8 cellular contexts compared by ENCODE assay signal in the genomic region with DNA sequence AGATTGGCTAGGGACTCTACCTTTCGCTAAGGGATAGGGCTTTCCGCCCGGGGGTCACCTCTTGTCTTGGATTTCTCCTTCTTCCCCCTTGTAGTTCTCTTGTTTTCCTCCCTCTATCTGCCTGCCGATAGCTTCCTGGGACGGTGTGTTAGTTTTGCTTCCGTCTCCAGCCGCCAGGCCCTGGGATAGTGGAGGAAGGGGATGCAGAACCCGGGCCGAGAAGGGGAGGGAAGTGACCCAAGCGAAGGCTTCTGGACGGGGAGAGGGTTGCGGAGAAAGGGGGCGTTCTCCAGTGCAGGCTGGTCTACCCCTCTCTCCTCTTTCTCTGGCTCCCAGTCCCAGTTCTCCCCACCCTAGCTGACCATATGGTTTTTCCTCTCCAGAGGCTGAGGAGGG. TPM values are rescaled to one million over a fixed set of nuclear protein-coding genes. Genes with fewer than 3 reads are reported as not detected.
DNase-seq lines count a peak whose midpoint lies in the region; ATAC-seq, FAIRE-seq and TF ChIP-seq lines count a peak whose summit lies in the region.

No MANE protein-coding gene starts in this region.

- H3K27ac Mint-ChIP-seq in type B pancreatic cell, result peak overlapping the region; percentile 98

- H3K36me3 ChIP-seq in DOHH2 (ENCODE audit: control insufficient read depth, low read length) (no peaks in the 10 kb centered on the region), MG63 (no peaks in the 10 kb centered on the region; the same call in 1 of the 2 replicates), bronchial epithelial cell (ENCODE audit: control insufficient read depth, insufficient read depth, low read length) (peaks cover 1% of the 10 kb centered on the region)

- no peaks in the 10 kb centered on the region for H4K20me1 ChIP-seq in DOHH2 (ENCODE audit: control insufficient read depth, insufficient read depth, low read depth, low read length)

- no peaks in the 10 kb centered on the region for H3K79me2 ChIP-seq in DOHH2 (ENCODE audit: control insufficient read depth, low read length)

- peak overlapping the region; percentile 87 for H3K4me2 ChIP-seq in DOHH2 (ENCODE audit: low read length)

- no peaks in the 10 kb centered on the region for H3K9me2 ChIP-seq in DOHH2 (replicated peaks; ENCODE audit: control insufficient read depth, low read length)

- peaks cover 16% of the 10 kb centered on the region for H3K4me1 Mint-ChIP-seq in type B pancreatic cell (ENCODE audit: unreplicated experiment)

- H3K9me3 Mint-ChIP-seq in type B pancreatic cell, result no peaks in the 10 kb centered on the region

- H3F3A ChIP-seq in DOHH2 (ENCODE audit: control insufficient read depth, insufficient read depth), result no peaks in the 10 kb centered on the region

- no peak for FAIRE-seq in bronchial epithelial cell (lab: Jason Lieb, UNC)

- DNase-seq in MG63 (peak; percentile 27), bronchial epithelial cell (ENCODE audit: low read depth) (no peak), lower leg skin (ENCODE audit: low spot score in 2 of 2) (peak; percentile 21 to 85), type B pancreatic cell (ENCODE audit: extremely low spot score, unreplicated experiment) (no peak)

- ATAC-seq in GM21360 (IDR thresholded peaks at IDR 0.05; ENCODE audit: unreplicated experiment) (no peak), HG02870 (IDR thresholded peaks at IDR 0.05; ENCODE audit: unreplicated experiment) (no peak), GM21528 (IDR thresholded peaks at IDR 0.05; ENCODE audit: low FRiP score, unreplicated experiment) (no peak)

- H3K27me3 ChIP-seq in DOHH2 (ENCODE audit: control insufficient read depth, low read length) (peaks cover 18% of the 10 kb centered on the region), MG63 (no peaks in the 10 kb centered on the region), bronchial epithelial cell (ENCODE audit: control insufficient read depth, insufficient read depth, low read length) (no peaks in the 10 kb centered on the region)

- H3K9me3 ChIP-seq in DOHH2 (ENCODE audit: control insufficient read depth, insufficient read depth, low read length) (no peaks in the 10 kb centered on the region), MG63 (no peaks in the 10 kb centered on the region)

- peak overlapping the region; percentile 97 for H3K4me3 Mint-ChIP-seq in type B pancreatic cell

- no peak overlapping the region for H3K27ac ChIP-seq in DOHH2 (ENCODE audit: low read depth, low read length)

- intact Hi-C loops in lower leg skin (cut with DNase I; ENCODE audit: low total_unique reads), result no loop called here

- peaks cover 9% of the 10 kb centered on the region for H3K36me3 Mint-ChIP-seq in type B pancreatic cell

- no peak for TF ChIP-seq CTCF in DOHH2 (IDR thresholded peaks at IDR 0.05; ENCODE audit: low read depth, low read length, poor library complexity, severe bottlenecking)
- TF ChIP-seq CTCF in bronchial epithelial cell (IDR thresholded peaks at IDR 0.05; ENCODE audit: insufficient read depth, low read length, severe bottlenecking), result no peak
- TF ChIP-seq CTCF in lower leg skin (IDR thresholded peaks at IDR 0.05), result no peak
- peak; percentile 24 for TF ChIP-seq CTCF in type B pancreatic cell (conservative IDR thresholded peaks at IDR 0.05)

- 19 to 25% methylated on average over 13 of the region's 13 CpGs for WGBS in lower leg skin, 2 donors

- H3K4me1 ChIP-seq in DOHH2 (ENCODE audit: control insufficient read depth, low read length), result peaks cover 21% of the 10 kb centered on the region

- H3K4me3 ChIP-seq in DOHH2 (ENCODE audit: low read length) (peak overlapping the region; percentile 76), MG63 (peak overlapping the region; percentile 77), bronchial epithelial cell (ENCODE audit: low read depth, low read length) (peak overlapping the region; percentile 80), lower leg skin (ENCODE audit: low read depth, poor library complexity, severe bottlenecking) (peak overlapping the region; percentile 66)

- no peaks in the 10 kb centered on the region for H3K27me3 Mint-ChIP-seq in type B pancreatic cell

- no peak for TF ChIP-seq POLR2A in lower leg skin (IDR thresholded peaks at IDR 0.05)

RNA-seq across cellular contexts. Expression of a gene that starts 0.9 kb away (rescaled TPM):
- 18.8 and 19.8 TPM in 2 replicates for total RNA-seq in MG63 (2014; rRNA removed; shearing (Covaris generic); ENCODE audit: low replicate concordance)
- total RNA-seq in bronchial epithelial cell, result 25.0 and 54.3 TPM in 2 replicates
- total RNA-seq in lower leg skin, result 100 to 1,000 TPM; 140 to 186 (median 161) TPM
- total RNA-seq in type B pancreatic cell (ENCODE audit: low replicate concordance), result 15.5 and 34.7 TPM in 2 replicates

RNA-seq across cellular contexts. Expression of a gene that starts 29.8 kb away (rescaled TPM):
- total RNA-seq in MG63 (2014; rRNA removed; shearing (Covaris generic); ENCODE audit: low replicate concordance), result 0.05 TPM in 1 of 2 replicates, not detected in the other
- total RNA-seq in bronchial epithelial cell (4.2 and 12.5 TPM in 2 replicates), lower leg skin (10 to 100 TPM; 33.6 to 71.0 (median 44.6) TPM), type B pancreatic cell (ENCODE audit: low replicate concordance) (29.0 and 52.8 TPM in 2 replicates)

Comparison
In these comparisons a context has a peak if more than half of its experiments do, and no peak if none do; other contexts are left out.
1. DNase-seq: peak in MG63 (single experiment) and lower leg skin (2 of 2); none in bronchial epithelial cell (single experiment) and type B pancreatic cell (single experiment).
2. Peak in every context shown above with its lines, with median percentiles within 50 percentile points of each other: H3K4me3 ChIP-seq.